In the genomic region with DNA sequence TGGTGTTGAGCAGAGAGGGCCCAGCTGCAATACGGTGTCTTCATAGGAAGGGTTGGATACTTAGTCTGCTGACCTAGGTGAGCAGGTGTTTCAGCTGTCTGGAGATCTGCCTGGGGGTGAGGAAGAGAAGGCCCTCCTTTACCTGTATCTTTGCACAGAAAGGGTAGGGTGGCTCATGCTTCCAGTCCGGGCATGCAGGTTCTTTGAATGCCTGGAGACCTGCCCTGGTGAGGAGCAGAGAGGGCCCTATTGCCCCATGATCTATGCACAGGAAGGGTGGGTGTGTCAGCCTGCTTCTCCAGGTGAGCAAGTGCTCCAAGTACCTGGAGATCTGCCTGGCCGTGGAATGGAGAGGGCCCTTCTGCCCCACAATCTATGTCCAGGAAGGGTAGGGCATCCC, we compare ENCODE assay signal across 17 cellular contexts.
A peak's percentile ranks its signal among the peaks of the same experiment; 100 is the strongest.
DNase-seq lines count a peak whose midpoint lies in the region; ATAC-seq, FAIRE-seq and TF ChIP-seq lines count a peak whose summit lies in the region.
"Had no signal": no experiment of that assay in that cellular context is flagged by ENCODE, and none has a peak within 500 bp of the region (broad histone marks: within the 10 kb centered on the region; RNA-seq: fewer than 3 reads in every experiment).

No MANE protein-coding gene starts in this region.

- FAIRE-seq in bronchial epithelial cell (lab: Jason Lieb, UNC) (peak; percentile 50), keratinocyte (lab: Jason Lieb, UNC) (peak; percentile 34)
- FAIRE-seq: G401.6, H54 had no signal

- DNase-seq in bronchial epithelial cell (ENCODE audit: low read depth) = peak; percentile 52
- DNase-seq in epithelial cell of esophagus (ENCODE audit: low read depth) = peak; percentile 74
- peak; percentile 28 for DNase-seq in keratinocyte (ENCODE audit: low read depth, low spot score)
- no peak for DNase-seq in upper lobe of right lung
- DNase-seq in central memory CD4-positive, alpha-beta T cell = no peak
- DNase-seq in mesenteric fat pad (ENCODE audit: low spot score) = no peak
- DNase-seq in C1 segment of cervical spinal cord (lab: John Stamatoyannopoulos, UW) = no peak
- DNase-seq: Caco-2; CD4-positive, CD25-positive, alpha-beta regulatory T cell; CD8-positive, alpha-beta T cell; DMS153; DND-41 had no signal

- H3K9me1 ChIP-seq in keratinocyte (ENCODE audit: control insufficient read depth, extremely low read depth, insufficient read depth, low read length) = no peaks in the 10 kb centered on the region

- H3K4me2 ChIP-seq in keratinocyte (ENCODE audit: control insufficient read depth, extremely low read depth, insufficient read depth, low read depth, low read length) = no peak overlapping the region
- H3K4me2 ChIP-seq: GM23338 had no signal

- peaks cover 7% of the 10 kb centered on the region for H3K9me3 ChIP-seq in keratinocyte (ENCODE audit: control insufficient read depth, low read depth, low read length)
- no peaks in the 10 kb centered on the region for H3K9me3 ChIP-seq in upper lobe of right lung
- H3K9me3 ChIP-seq: HAP-1 had no signal

- H2AFZ ChIP-seq in keratinocyte (ENCODE audit: control insufficient read depth, low read length) = no peak overlapping the region
- H2AFZ ChIP-seq: GM23338 had no signal

- H3K9ac ChIP-seq in keratinocyte (ENCODE audit: control insufficient read depth, extremely low read depth, insufficient read depth, low read length) = no peak overlapping the region

- dilution Hi-C loops in keratinocyte (cut with MboI; ENCODE audit: extremely low pct_ligation_motif_present, low sequenced_read_pairs) = no loop called here

- H3K4me1 ChIP-seq in keratinocyte (ENCODE audit: control insufficient read depth, extremely low read depth, insufficient read depth, low read length) (peaks cover 8% of the 10 kb centered on the region), upper lobe of right lung (peaks cover 5% of the 10 kb centered on the region)
- H3K4me1 ChIP-seq: Caco-2 had no signal

- H3K79me2 ChIP-seq in keratinocyte (ENCODE audit: control insufficient read depth, insufficient read depth, low read length) = peaks cover 77% of the 10 kb centered on the region

- H3K36me3 ChIP-seq in bronchial epithelial cell (ENCODE audit: control insufficient read depth, insufficient read depth, low read length) = no peaks in the 10 kb centered on the region
- H3K36me3 ChIP-seq in keratinocyte (ENCODE audit: control insufficient read depth in 2 of 2, extremely low read depth in 1 of 2, insufficient read depth in 2 of 2, low read length in 2 of 2) = peaks cover 0 to 3% of the 10 kb centered on the region in 2 experiments
- H3K36me3 ChIP-seq in upper lobe of right lung = no peaks in the 10 kb centered on the region
- H3K36me3 ChIP-seq: HAP-1 had no signal

- H3K27me3 ChIP-seq in bronchial epithelial cell (ENCODE audit: control insufficient read depth, insufficient read depth, low read length) (no peaks in the 10 kb centered on the region), keratinocyte (ENCODE audit: control insufficient read depth, extremely low read depth, insufficient read depth, low read length) (no peaks in the 10 kb centered on the region), upper lobe of right lung (no peaks in the 10 kb centered on the region)

- TF ChIP-seq CTCF in bronchial epithelial cell (IDR thresholded peaks at IDR 0.05; ENCODE audit: insufficient read depth, low read length, severe bottlenecking) = no peak
- TF ChIP-seq CTCF in epithelial cell of esophagus (IDR thresholded peaks at IDR 0.05; ENCODE audit: insufficient read depth, low read depth, low read length, missing control alignments) = no peak
- TF ChIP-seq CTCF in keratinocyte (optimal IDR thresholded peaks at IDR 0.05 in 1 of 3, IDR thresholded peaks at IDR 0.05 in 1 of 3, conservative IDR thresholded peaks at IDR 0.05 in 1 of 3; ENCODE audit: extremely low read depth in 1 of 3, insufficient read depth in 2 of 3, low read length in 3 of 3) = no peak
- no peak for TF ChIP-seq CTCF in upper lobe of right lung (IDR thresholded peaks at IDR 0.05)

- ATAC-seq in upper lobe of right lung = peak; percentile 46
- ATAC-seq: CD8-positive, alpha-beta T cell; GM23338 had no signal

- H4K20me1 ChIP-seq in keratinocyte (ENCODE audit: control insufficient read depth, extremely low read depth, insufficient read depth, low read length) = no peaks in the 10 kb centered on the region

- H3K27ac ChIP-seq in keratinocyte (ENCODE audit: control insufficient read depth, insufficient read depth, low read length) (no peak overlapping the region), upper lobe of right lung (no peak overlapping the region)
- H3K27ac ChIP-seq: C4-2B had no signal

- H3K4me3 ChIP-seq in bronchial epithelial cell (ENCODE audit: low read depth, low read length) (no peak overlapping the region), epithelial cell of esophagus (ENCODE audit: low read length) (no peak overlapping the region), keratinocyte (ENCODE audit: control insufficient read depth in 2 of 3, extremely low read depth in 1 of 3, insufficient read depth in 2 of 3, low read depth in 1 of 3, low read length in 3 of 3) (no peak overlapping the region), upper lobe of right lung (no peak overlapping the region)
- H3K4me3 ChIP-seq: GM23338, HAP-1 had no signal

- intact Hi-C loops in upper lobe of right lung (cut with DNase I) = no loop called here

Comparison
In these comparisons a context has a peak if more than half of its experiments do, and no peak if none do; other contexts are left out.
1. DNase-seq: peak in bronchial epithelial cell (single experiment), epithelial cell of esophagus (single experiment) and keratinocyte (single experiment); none in upper lobe of right lung (single experiment), central memory CD4-positive, alpha-beta T cell (single experiment), mesenteric fat pad (single experiment) and C1 segment of cervical spinal cord (0 of 14).